Comparison of ENCODE assay signal across 17 cellular contexts in the genomic region with DNA sequence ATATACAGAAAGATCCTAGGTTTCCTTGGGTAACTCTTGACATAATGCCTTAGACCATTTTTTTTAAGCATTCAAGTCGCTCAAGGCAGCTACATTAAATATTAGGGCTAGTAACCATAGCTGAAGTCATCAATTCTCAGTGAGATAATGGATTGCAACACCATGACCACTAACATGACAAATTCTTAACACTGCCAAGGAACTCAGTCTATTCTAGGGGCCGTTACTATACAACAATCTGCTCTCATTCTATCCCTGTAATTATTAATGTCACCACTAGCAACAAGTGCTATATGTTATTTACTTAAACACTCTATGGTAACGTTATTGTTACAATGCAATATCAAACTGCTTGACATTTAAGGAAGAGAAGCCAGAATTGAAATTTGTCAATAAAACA. TPM values are rescaled to one million over a fixed set of nuclear protein-coding genes. Genes with fewer than 3 reads are reported as not detected.
DNase-seq lines count a peak whose midpoint lies in the region; ATAC-seq, FAIRE-seq and TF ChIP-seq lines count a peak whose summit lies in the region.
"Had no signal": no experiment of that assay in that cellular context is flagged by ENCODE, and none has a peak within 500 bp of the region (broad histone marks: within the 10 kb centered on the region; RNA-seq: fewer than 3 reads in every experiment).

No MANE protein-coding gene starts in this region.

- H3K4me3 ChIP-seq in dorsolateral prefrontal cortex = no peak overlapping the region
- H3K4me3 ChIP-seq: cardiac muscle cell had no signal

- in situ Hi-C loops in Caki2 (cut with HindIII; ENCODE audit: low pct_unique_long_range_greater_than_20kb, low sequenced_read_pairs) = no loop called here

- intact Hi-C loops in dorsolateral prefrontal cortex (cut with DNase I) = no loop called here

- H3K27ac ChIP-seq in dorsolateral prefrontal cortex = no peak overlapping the region
- H3K27ac ChIP-seq: cardiac muscle cell had no signal

- ATAC-seq in GM18517 (IDR thresholded peaks at IDR 0.05; ENCODE audit: unreplicated experiment) = no peak
- ATAC-seq: natural killer cell treated with Interleukin-12 subunit alpha and Interleukin-12 subunit beta and Interleukin-15 and Interleukin-18, amount 100 ng/mL, for 72 hours; Right ventricle myocardium inferior; WTC11 had no signal

- DNase-seq in Caki2 (ENCODE audit: low read depth) (peak; percentile 8), HT1080 (ENCODE audit: low read depth) (peak; percentile 46), RCC 7860 (ENCODE audit: low spot score) (peak; percentile 67), fibroblast of the conjunctiva (ENCODE audit: low read depth) (peak; percentile 53), dorsolateral prefrontal cortex (no peak), DMS114 treated with DMSO at 0.1 percent for 48 hours (lab: John Stamatoyannopoulos, UW; ENCODE audit: unreplicated experiment) (no peak)
- DNase-seq in activated CD4-positive, alpha-beta T cell treated with anti-CD3 and anti-CD28 coated beads, Interleukin-2, amount 50 U/mL, for 4 hours = no peak
- DNase-seq: activated T-cell treated with anti-CD3 and anti-CD28 coated beads, Interleukin-2, amount 50 U/mL, for 24 hours; COR-L47; erythroblast; kidney; stimulated activated CD8-positive, alpha-beta memory T cell treated with anti-CD3 and anti-CD28 coated beads, Interleukin-4, amount 100 ng/mL, for 48 hours had no signal

- no peak for TF ChIP-seq CTCF in dorsolateral prefrontal cortex (IDR thresholded peaks at IDR 0.05 in 54 of 56, conservative IDR thresholded peaks at IDR 0.05 in 2 of 56; ENCODE audit: low read depth in 1 of 56, partially characterized antibody in 56 of 56)

- FAIRE-seq in RCC 7860 (lab: Jason Lieb, UNC) = no peak
- FAIRE-seq: kidney had no signal

- H3K27me3 ChIP-seq in dorsolateral prefrontal cortex = peaks cover 0 to 45% (median 10%) of the 10 kb centered on the region in 45 donors
- H3K27me3 ChIP-seq: cardiac muscle cell had no signal

RNA-seq across cellular contexts. Expression of a gene that starts 3.2 kb away (rescaled TPM):
- total RNA-seq in Caki2 (2014; rRNA removed; shearing (Covaris generic); ENCODE audit: low replicate concordance) = not detected in 2 replicates
- total RNA-seq in HT1080 (2014; rRNA removed; shearing (Covaris generic)) = 8.6 and 11.6 TPM in 2 replicates
- 7.6 and 15.0 TPM in 2 replicates for polyA plus RNA-seq in HT1080 (2015; cell fraction: cytosol; rRNA removed)
- polyA plus RNA-seq in HT1080 (2015; cell fraction: nucleus; rRNA removed) = 17.6 and 20.6 TPM in 2 replicates
- total RNA-seq in dorsolateral prefrontal cortex = 10 to 100 TPM in 78 of 120 experiments, 1 to 10 TPM in 42; 4.8 to 24.9 (median 10.9) TPM

Comparison
In these comparisons a context has a peak if more than half of its experiments do, and no peak if none do; other contexts are left out.
1. DNase-seq: peak in Caki2 (single experiment), HT1080 (single experiment), RCC 7860 (single experiment) and fibroblast of the conjunctiva (single experiment); none in dorsolateral prefrontal cortex (0 of 10), activated CD4-positive, alpha-beta T cell treated with anti-CD3 and anti-CD28 coated beads, Interleukin-2, amount 50 U/mL, for 4 hours (0 of 2) and DMS114 treated with DMSO at 0.1 percent for 48 hours (single experiment).